In genomic region chr2:206915136-206915535, GRCh38 we compare ENCODE assay signal across 9 cellular contexts. TPM values are rescaled to one million over a fixed set of nuclear protein-coding genes. Genes with fewer than 3 reads are reported as not detected.
A peak's percentile ranks its signal among the peaks of the same experiment; 100 is the strongest.
DNase-seq lines count a peak whose midpoint lies in the region; ATAC-seq and TF ChIP-seq lines count a peak whose summit lies in the region.
"Had no signal": no experiment of that assay in that cellular context is flagged by ENCODE, and none has a peak within 500 bp of the region (broad histone marks: within the 10 kb centered on the region; RNA-seq: fewer than 3 reads in every experiment).

No MANE protein-coding gene starts in this region.

- H3K36me3 ChIP-seq in BJ (ENCODE audit: control insufficient read depth, insufficient read depth, low read length) (no peaks in the 10 kb centered on the region), Panc1 (ENCODE audit: control insufficient read depth, insufficient read depth, low read length) (no peaks in the 10 kb centered on the region), ovary (no peaks in the 10 kb centered on the region)

- no peak overlapping the region for H3K27ac ChIP-seq in Panc1 (ENCODE audit: low read length)
- no peak overlapping the region for H3K27ac ChIP-seq in ovary

- no peak for TF ChIP-seq EP300 in ovary (IDR thresholded peaks at IDR 0.05)

- H3K9me3 ChIP-seq in Panc1 (ENCODE audit: control insufficient read depth, insufficient read depth, low read depth, low read length) = no peaks in the 10 kb centered on the region
- no peaks in the 10 kb centered on the region for H3K9me3 ChIP-seq in ovary

- no peak for TF ChIP-seq POLR2A in ovary (IDR thresholded peaks at IDR 0.05)

- H3K27me3 ChIP-seq in BJ (ENCODE audit: control insufficient read depth, insufficient read depth, low read length) (no peaks in the 10 kb centered on the region), Panc1 (ENCODE audit: control insufficient read depth, insufficient read depth, low read length) (no peaks in the 10 kb centered on the region), ovary (no peaks in the 10 kb centered on the region)

- DNase-seq in BJ (ENCODE audit: low read depth) (peak; percentile 27), Panc1 (ENCODE audit: low read depth, low spot score) (peak; percentile 92), glomerular endothelial cell (ENCODE audit: extremely low read depth, low read depth, low spot score) (peak; percentile 25), NCI-H345 (lab: John Stamatoyannopoulos, UW) (no peak), NCI-H1048 (lab: John Stamatoyannopoulos, UW) (no peak), DMS79 (lab: John Stamatoyannopoulos, UW) (no peak), ovary (no peak)

- no peak overlapping the region for H3K4me3 ChIP-seq in BJ (ENCODE audit: low read depth, low read length)
- no peak overlapping the region for H3K4me3 ChIP-seq in Panc1 (ENCODE audit: low read depth in 2 of 2, low read length in 2 of 2)
- H3K4me3 ChIP-seq in ovary = no peak overlapping the region

- POLR2A ChIA-PET in BJ (lab: Charles Lee) (no interaction called here), Panc1 (lab: Charles Lee) (no interaction called here)

- ATAC-seq in GM21723 (IDR thresholded peaks at IDR 0.05; ENCODE audit: unreplicated experiment) (peak; percentile 65), Panc1 (peak; percentile 97)

- CTCF ChIA-PET in BJ (lab: Yijun Ruan, JAX) (interaction anchor here (0.8 kb wide), 1 partner anchor 26 kb away, joined by 3 read pairs; no protein-coding TSS in a partner anchor), Panc1 (lab: Charles Lee) (no interaction called here)

- 4 to 18% (median 12%) methylated on average over 1 of the region's 1 CpG for WGBS in ovary, 3 donors

- no peak for TF ChIP-seq CTCF in BJ (IDR thresholded peaks at IDR 0.05; ENCODE audit: insufficient read depth, low read depth, low read length)
- TF ChIP-seq CTCF in Panc1 (IDR thresholded peaks at IDR 0.05) = no peak
- no peak for TF ChIP-seq CTCF in ovary (IDR thresholded peaks at IDR 0.05)

- no peaks in the 10 kb centered on the region for H3K4me1 ChIP-seq in Panc1 (ENCODE audit: control insufficient read depth, insufficient read depth, low read length)
- H3K4me1 ChIP-seq in ovary (ENCODE audit: insufficient read depth) = no peaks in the 10 kb centered on the region

- BruUV-seq in Panc1 (replicated peaks; lab: Mats Ljungman, UMichigan) = no TSS peak

- in situ Hi-C loops in Panc1 (cut with HindIII; ENCODE audit: low pct_unique_long_range_greater_than_20kb, low sequenced_read_pairs) = no loop called here

- intact Hi-C loops in Panc1 (cut with micrococcal nuclease; ENCODE audit: unreplicated experiment) (no loop called here), ovary (cut with DNase I) (no loop called here)

RNA-seq across cellular contexts. Expression of gene CPO, which starts 24.2 kb away (rescaled TPM):
- polyA plus RNA-seq in BJ (2011; rRNA removed) (not detected in 2 replicates), ovary (10 to 100 TPM in 1 of 2 donors, under 1 TPM in 1; 0.17 to 31.8 TPM)
- 0.15 TPM in 1 of 2 replicates, not detected in the other for polyA minus RNA-seq in BJ (2011; rRNA and poly(A)+ RNA removed)
- total RNA-seq in Panc1 (2021; ENCODE audit: unreplicated experiment) (not detected), glomerular endothelial cell (0.48 TPM in 1 of 2 replicates, not detected in the other), ovary (1 to 10 TPM in 1 of 7 donors, under 1 TPM in 3, not detected in 3; 0.23 to 1.1 (median 0.34) TPM)
- not detected for polyA plus RNA-seq in Panc1 (2012; ENCODE audit: insufficient read length)
- total RNA-seq: activated CD8-positive, alpha-beta memory T cell treated with anti-CD3 and anti-CD28 coated beads for 36 hours had no signal

Comparison
In these comparisons a context has a peak if more than half of its experiments do, and no peak if none do; other contexts are left out.
1. DNase-seq: peak in BJ (single experiment), Panc1 (single experiment) and glomerular endothelial cell (single experiment); none in NCI-H345 (single experiment), NCI-H1048 (single experiment), DMS79 (single experiment) and ovary (0 of 5).